ENCODE assay signal across 1 cellular context in the genomic region with DNA sequence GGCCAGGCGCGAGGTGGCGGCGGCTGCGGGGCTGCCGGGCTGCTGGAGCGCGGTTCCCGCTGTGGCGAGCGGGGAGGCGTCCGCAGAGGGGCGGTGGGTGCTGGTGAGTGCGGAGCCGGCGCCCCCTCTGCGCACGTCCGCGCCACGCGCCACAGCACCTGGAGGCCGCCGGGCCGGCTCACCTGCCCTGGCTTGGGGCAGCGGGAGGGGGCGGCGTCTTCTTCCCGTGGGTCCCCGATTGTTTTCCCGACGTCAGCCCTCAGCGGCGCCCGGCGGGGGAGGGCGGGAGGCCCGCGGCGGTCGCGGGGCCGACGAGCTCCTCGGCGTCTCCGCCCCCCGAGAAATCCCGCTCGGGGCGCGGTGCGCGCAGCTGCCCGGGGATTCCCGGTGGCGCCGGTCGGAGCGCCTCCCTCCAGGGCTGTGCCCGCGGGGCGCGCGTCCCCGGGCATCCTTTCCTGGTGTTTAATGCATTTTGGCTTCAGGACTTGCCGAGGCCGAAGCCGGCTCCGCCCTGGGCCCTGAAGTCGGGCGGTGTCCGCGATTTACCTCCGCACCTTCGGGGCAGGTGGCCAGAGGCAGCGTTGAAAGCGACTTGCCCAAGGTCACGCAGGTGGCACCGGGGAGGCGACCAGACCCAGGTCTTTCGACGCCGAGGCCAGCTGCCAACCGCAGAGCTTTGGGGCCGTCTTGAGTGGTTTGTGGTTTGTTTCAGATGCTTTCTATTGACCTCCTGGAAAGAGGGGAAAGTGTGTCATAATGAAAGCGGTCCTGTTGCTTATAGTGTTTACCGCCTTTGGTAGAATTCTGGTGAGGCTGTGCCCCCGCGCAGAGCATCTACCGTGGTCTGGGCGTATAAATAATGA.
A peak's percentile ranks its signal among the peaks of the same experiment; 100 is the strongest.
TF ChIP-seq lines count a peak whose summit lies in the region.

No MANE protein-coding gene starts in this region.

TF ChIP-seq in HepG2, 621 proteins besides CTCF, POLR2A, EP300 and RAD21 (continued from another document and continues in another):
- TF ChIP-seq, protein P1, sequence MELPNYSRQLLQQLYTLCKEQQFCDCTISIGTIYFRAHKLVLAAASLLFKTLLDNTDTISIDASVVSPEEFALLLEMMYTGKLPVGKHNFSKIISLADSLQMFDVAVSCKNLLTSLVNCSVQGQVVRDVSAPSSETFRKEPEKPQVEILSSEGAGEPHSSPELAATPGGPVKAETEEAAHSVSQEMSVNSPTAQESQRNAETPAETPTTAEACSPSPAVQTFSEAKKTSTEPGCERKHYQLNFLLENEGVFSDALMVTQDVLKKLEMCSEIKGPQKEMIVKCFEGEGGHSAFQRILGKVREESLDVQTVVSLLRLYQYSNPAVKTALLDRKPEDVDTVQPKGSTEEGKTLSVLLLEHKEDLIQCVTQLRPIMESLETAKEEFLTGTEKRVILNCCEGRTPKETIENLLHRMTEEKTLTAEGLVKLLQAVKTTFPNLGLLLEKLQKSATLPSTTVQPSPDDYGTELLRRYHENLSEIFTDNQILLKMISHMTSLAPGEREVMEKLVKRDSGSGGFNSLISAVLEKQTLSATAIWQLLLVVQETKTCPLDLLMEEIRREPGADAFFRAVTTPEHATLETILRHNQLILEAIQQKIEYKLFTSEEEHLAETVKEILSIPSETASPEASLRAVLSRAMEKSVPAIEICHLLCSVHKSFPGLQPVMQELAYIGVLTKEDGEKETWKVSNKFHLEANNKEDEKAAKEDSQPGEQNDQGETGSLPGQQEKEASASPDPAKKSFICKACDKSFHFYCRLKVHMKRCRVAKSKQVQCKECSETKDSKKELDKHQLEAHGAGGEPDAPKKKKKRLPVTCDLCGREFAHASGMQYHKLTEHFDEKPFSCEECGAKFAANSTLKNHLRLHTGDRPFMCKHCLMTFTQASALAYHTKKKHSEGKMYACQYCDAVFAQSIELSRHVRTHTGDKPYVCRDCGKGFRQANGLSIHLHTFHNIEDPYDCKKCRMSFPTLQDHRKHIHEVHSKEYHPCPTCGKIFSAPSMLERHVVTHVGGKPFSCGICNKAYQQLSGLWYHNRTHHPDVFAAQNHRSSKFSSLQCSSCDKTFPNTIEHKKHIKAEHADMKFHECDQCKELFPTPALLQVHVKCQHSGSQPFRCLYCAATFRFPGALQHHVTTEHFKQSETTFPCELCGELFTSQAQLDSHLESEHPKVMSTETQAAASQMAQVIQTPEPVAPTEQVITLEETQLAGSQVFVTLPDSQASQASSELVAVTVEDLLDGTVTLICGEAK (IDR thresholded peaks at IDR 0.05), result no peak
- TF ChIP-seq, protein P1 (CRISPR knock-in tag; IDR thresholded peaks at IDR 0.05), result peak; percentile 45
- 0 out of 2 replicates have a peak, but pooled peaks have one; percentile 54 for TF ChIP-seq ZNF138 (CRISPR knock-in tag; IDR thresholded peaks at IDR 0.05; ENCODE audit: low read depth)
- no peak for TF ChIP-seq CEBPG (CRISPR knock-in tag; IDR thresholded peaks at IDR 0.05)
- no peak for TF ChIP-seq SRSF9 (IDR thresholded peaks at IDR 0.05; ENCODE audit: borderline replicate concordance, insufficient read depth, low read depth, low read length, poor library complexity, severe bottlenecking)
- TF ChIP-seq ZNF780A (CRISPR knock-in tag; IDR thresholded peaks at IDR 0.05), result no peak
- TF ChIP-seq ZNF724P (CRISPR knock-in tag; IDR thresholded peaks at IDR 0.05; ENCODE audit: borderline replicate concordance), result no peak
- no peak for TF ChIP-seq REL (CRISPR knock-in tag; conservative IDR thresholded peaks at IDR 0.05)
- TF ChIP-seq, protein P2, sequence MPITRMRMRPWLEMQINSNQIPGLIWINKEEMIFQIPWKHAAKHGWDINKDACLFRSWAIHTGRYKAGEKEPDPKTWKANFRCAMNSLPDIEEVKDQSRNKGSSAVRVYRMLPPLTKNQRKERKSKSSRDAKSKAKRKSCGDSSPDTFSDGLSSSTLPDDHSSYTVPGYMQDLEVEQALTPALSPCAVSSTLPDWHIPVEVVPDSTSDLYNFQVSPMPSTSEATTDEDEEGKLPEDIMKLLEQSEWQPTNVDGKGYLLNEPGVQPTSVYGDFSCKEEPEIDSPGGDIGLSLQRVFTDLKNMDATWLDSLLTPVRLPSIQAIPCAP (CRISPR knock-in tag; IDR thresholded peaks at IDR 0.05; ENCODE audit: low read depth), result no peak
- no peak for TF ChIP-seq MTF1 (CRISPR knock-in tag; IDR thresholded peaks at IDR 0.05)
- TF ChIP-seq, protein P3, sequence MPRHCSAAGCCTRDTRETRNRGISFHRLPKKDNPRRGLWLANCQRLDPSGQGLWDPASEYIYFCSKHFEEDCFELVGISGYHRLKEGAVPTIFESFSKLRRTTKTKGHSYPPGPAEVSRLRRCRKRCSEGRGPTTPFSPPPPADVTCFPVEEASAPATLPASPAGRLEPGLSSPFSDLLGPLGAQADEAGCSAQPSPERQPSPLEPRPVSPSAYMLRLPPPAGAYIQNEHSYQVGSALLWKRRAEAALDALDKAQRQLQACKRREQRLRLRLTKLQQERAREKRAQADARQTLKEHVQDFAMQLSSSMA (CRISPR knock-in tag; IDR thresholded peaks at IDR 0.05), result 0 out of 2 replicates have a peak, but pooled peaks have one; percentile 17
- TF ChIP-seq ARNTL (CRISPR knock-in tag; IDR thresholded peaks at IDR 0.05), result 0 out of 2 replicates have a peak, but pooled peaks have one; percentile 21
- TF ChIP-seq, protein P4, sequence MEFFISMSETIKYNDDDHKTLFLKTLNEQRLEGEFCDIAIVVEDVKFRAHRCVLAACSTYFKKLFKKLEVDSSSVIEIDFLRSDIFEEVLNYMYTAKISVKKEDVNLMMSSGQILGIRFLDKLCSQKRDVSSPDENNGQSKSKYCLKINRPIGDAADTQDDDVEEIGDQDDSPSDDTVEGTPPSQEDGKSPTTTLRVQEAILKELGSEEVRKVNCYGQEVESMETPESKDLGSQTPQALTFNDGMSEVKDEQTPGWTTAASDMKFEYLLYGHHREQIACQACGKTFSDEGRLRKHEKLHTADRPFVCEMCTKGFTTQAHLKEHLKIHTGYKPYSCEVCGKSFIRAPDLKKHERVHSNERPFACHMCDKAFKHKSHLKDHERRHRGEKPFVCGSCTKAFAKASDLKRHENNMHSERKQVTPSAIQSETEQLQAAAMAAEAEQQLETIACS (CRISPR knock-in tag; IDR thresholded peaks at IDR 0.05), result peak; percentile 60
- no peak for TF ChIP-seq NCOR1 (IDR thresholded peaks at IDR 0.05; ENCODE audit: borderline replicate concordance, low read length)
- no peak; the same call in 1 of the 2 replicates for TF ChIP-seq ZNF678 (CRISPR knock-in tag; IDR thresholded peaks at IDR 0.05)
- no peak for TF ChIP-seq ZNF232 (CRISPR knock-in tag; IDR thresholded peaks at IDR 0.05; ENCODE audit: borderline replicate concordance)
- TF ChIP-seq GLI4 (CRISPR knock-in tag; IDR thresholded peaks at IDR 0.05; ENCODE audit: borderline replicate concordance), result no peak
- TF ChIP-seq, protein P5, sequence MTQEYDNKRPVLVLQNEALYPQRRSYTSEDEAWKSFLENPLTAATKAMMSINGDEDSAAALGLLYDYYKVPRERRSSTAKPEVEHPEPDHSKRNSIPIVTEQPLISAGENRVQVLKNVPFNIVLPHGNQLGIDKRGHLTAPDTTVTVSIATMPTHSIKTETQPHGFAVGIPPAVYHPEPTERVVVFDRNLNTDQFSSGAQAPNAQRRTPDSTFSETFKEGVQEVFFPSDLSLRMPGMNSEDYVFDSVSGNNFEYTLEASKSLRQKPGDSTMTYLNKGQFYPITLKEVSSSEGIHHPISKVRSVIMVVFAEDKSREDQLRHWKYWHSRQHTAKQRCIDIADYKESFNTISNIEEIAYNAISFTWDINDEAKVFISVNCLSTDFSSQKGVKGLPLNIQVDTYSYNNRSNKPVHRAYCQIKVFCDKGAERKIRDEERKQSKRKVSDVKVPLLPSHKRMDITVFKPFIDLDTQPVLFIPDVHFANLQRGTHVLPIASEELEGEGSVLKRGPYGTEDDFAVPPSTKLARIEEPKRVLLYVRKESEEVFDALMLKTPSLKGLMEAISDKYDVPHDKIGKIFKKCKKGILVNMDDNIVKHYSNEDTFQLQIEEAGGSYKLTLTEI (CRISPR knock-in tag; conservative IDR thresholded peaks at IDR 0.05), result no peak
- TF ChIP-seq, protein P6, sequence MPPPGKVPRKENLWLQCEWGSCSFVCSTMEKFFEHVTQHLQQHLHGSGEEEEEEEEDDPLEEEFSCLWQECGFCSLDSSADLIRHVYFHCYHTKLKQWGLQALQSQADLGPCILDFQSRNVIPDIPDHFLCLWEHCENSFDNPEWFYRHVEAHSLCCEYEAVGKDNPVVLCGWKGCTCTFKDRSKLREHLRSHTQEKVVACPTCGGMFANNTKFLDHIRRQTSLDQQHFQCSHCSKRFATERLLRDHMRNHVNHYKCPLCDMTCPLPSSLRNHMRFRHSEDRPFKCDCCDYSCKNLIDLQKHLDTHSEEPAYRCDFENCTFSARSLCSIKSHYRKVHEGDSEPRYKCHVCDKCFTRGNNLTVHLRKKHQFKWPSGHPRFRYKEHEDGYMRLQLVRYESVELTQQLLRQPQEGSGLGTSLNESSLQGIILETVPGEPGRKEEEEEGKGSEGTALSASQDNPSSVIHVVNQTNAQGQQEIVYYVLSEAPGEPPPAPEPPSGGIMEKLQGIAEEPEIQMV (CRISPR knock-in tag; IDR thresholded peaks at IDR 0.05; ENCODE audit: low read depth), result peak; percentile 44; the same call in 1 of the 2 replicates
- no peak for TF ChIP-seq TRIM24 (CRISPR knock-in tag; IDR thresholded peaks at IDR 0.05)
- TF ChIP-seq HNRNPK (IDR thresholded peaks at IDR 0.05; ENCODE audit: low read depth, low read length, poor library complexity, severe bottlenecking), result peak; percentile 27
- no peak for TF ChIP-seq PTBP1 (IDR thresholded peaks at IDR 0.05; ENCODE audit: low read depth, low read length, poor library complexity, severe bottlenecking)
- TF ChIP-seq GABPB1 (CRISPR knock-in tag; IDR thresholded peaks at IDR 0.05), result no peak; the same call in 1 of the 2 replicates
- no peak for TF ChIP-seq ZBTB42 (CRISPR knock-in tag; IDR thresholded peaks at IDR 0.05)
- peak; percentile 24; the same call in 1 of the 2 replicates for TF ChIP-seq TSC22D2 (CRISPR knock-in tag; IDR thresholded peaks at IDR 0.05; ENCODE audit: borderline replicate concordance)
- TF ChIP-seq, protein P7, sequence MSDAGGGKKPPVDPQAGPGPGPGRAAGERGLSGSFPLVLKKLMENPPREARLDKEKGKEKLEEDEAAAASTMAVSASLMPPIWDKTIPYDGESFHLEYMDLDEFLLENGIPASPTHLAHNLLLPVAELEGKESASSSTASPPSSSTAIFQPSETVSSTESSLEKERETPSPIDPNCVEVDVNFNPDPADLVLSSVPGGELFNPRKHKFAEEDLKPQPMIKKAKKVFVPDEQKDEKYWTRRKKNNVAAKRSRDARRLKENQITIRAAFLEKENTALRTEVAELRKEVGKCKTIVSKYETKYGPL (CRISPR knock-in tag; IDR thresholded peaks at IDR 0.05), result no peak
- TF ChIP-seq SP140L (CRISPR knock-in tag; IDR thresholded peaks at IDR 0.05; ENCODE audit: borderline replicate concordance), result no peak
- TF ChIP-seq EHMT2 (IDR thresholded peaks at IDR 0.05; ENCODE audit: borderline replicate concordance, low read depth, low read length), result no peak
- no peak for TF ChIP-seq ZSCAN12 (CRISPR knock-in tag; IDR thresholded peaks at IDR 0.05)
- TF ChIP-seq, protein P8, sequence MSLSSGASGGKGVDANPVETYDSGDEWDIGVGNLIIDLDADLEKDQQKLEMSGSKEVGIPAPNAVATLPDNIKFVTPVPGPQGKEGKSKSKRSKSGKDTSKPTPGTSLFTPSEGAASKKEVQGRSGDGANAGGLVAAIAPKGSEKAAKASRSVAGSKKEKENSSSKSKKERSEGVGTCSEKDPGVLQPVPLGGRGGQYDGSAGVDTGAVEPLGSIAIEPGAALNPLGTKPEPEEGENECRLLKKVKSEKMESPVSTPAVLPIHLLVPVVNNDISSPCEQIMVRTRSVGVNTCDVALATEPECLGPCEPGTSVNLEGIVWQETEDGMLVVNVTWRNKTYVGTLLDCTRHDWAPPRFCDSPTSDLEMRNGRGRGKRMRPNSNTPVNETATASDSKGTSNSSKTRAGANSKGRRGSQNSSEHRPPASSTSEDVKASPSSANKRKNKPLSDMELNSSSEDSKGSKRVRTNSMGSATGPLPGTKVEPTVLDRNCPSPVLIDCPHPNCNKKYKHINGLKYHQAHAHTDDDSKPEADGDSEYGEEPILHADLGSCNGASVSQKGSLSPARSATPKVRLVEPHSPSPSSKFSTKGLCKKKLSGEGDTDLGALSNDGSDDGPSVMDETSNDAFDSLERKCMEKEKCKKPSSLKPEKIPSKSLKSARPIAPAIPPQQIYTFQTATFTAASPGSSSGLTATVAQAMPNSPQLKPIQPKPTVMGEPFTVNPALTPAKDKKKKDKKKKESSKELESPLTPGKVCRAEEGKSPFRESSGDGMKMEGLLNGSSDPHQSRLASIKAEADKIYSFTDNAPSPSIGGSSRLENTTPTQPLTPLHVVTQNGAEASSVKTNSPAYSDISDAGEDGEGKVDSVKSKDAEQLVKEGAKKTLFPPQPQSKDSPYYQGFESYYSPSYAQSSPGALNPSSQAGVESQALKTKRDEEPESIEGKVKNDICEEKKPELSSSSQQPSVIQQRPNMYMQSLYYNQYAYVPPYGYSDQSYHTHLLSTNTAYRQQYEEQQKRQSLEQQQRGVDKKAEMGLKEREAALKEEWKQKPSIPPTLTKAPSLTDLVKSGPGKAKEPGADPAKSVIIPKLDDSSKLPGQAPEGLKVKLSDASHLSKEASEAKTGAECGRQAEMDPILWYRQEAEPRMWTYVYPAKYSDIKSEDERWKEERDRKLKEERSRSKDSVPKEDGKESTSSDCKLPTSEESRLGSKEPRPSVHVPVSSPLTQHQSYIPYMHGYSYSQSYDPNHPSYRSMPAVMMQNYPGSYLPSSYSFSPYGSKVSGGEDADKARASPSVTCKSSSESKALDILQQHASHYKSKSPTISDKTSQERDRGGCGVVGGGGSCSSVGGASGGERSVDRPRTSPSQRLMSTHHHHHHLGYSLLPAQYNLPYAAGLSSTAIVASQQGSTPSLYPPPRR (CRISPR knock-in tag; IDR thresholded peaks at IDR 0.05; ENCODE audit: borderline replicate concordance), result no peak
- no peak for TF ChIP-seq RBAK (CRISPR knock-in tag; IDR thresholded peaks at IDR 0.05)
- peak; percentile 24; the same call in 1 of the 2 replicates for TF ChIP-seq AKAP8 (CRISPR knock-in tag; IDR thresholded peaks at IDR 0.05)
- TF ChIP-seq KDM5A (IDR thresholded peaks at IDR 0.05; ENCODE audit: borderline replicate concordance, low read length), result 0 out of 2 replicates have a peak, but pooled peaks have one; percentile 32
